In genomic region chr3:164912916-164913315, GRCh38 we compare ENCODE assay signal across 11 cellular contexts.
"Had no signal": no experiment of that assay in that cellular context is flagged by ENCODE, and none has a peak within 500 bp of the region (broad histone marks: within the 10 kb centered on the region; RNA-seq: fewer than 3 reads in every experiment).

No MANE protein-coding gene starts in this region.

- H3K4me1 Mint-ChIP-seq: GM23338, H9 had no signal

- H3K27ac Mint-ChIP-seq: GM23338, HFFc6 had no signal

- H3K36me3 ChIP-seq: HAP-1 had no signal

- FAIRE-seq: H1, H54 had no signal

- H3K9ac ChIP-seq: GM23248 had no signal

- H3K27ac ChIP-seq: GM23248 had no signal

- H3K4me3 ChIP-seq: GM23248, GM23338, HAP-1 had no signal

- ATAC-seq: GM23338, HCT116 had no signal

- H3K4me1 ChIP-seq: HAP-1 had no signal

- H3K4me2 ChIP-seq: GM23338 had no signal

- DNase-seq: GM23248, GOT3, H7, H9, HCEC 1CT, HFFc6 had no signal

- H3K4me3 Mint-ChIP-seq: GM23338, H9, HFFc6 had no signal
